30 cellular contexts compared by ENCODE assay signal in genomic region chr11:119431523-119431922, GRCh38.
"Had no signal": no experiment of that assay in that cellular context is flagged by ENCODE, and none has a peak within 500 bp of the region (broad histone marks: within the 10 kb centered on the region; RNA-seq: fewer than 3 reads in every experiment).

No MANE protein-coding gene starts in this region.

- H3K27me3 ChIP-seq: body of pancreas, SJCRH30 had no signal

- H3K4me1 Mint-ChIP-seq: activated CD8-positive, alpha-beta memory T cell treated with anti-CD3 and anti-CD28 coated beads, Interleukin-2, amount 10 ng/mL, durations not matched to agents 7 days and 5 days; activated naive CD4-positive, alpha-beta T cell treated with anti-CD3 and anti-CD28 coated beads, Interleukin-2, amount 50 U/mL, for 24 hours; central memory CD8-positive, alpha-beta T cell had no signal

- H3K4me1 ChIP-seq: body of pancreas, SJCRH30 had no signal

- H3K27ac ChIP-seq: body of pancreas had no signal

- H3K9me3 Mint-ChIP-seq: activated naive CD4-positive, alpha-beta T cell treated with anti-CD3 and anti-CD28 coated beads, Interleukin-2, amount 50 U/mL, for 24 hours; activated T-helper 1 cell treated with anti-CD3 and anti-CD28 coated beads, Interleukin-12 subunit alpha, Interleukin-12 subunit beta, Interleukin-2, Interleukin-4 antibody, amounts not matched to agents 30 ng/mL and 10 ng/mL and 1 ng/mL, durations not matched to agents 14 hours and 24 hours and 36 hours had no signal

- H3K9me3 ChIP-seq: body of pancreas, SJCRH30, SK-N-SH had no signal

- H3K27ac Mint-ChIP-seq: activated CD8-positive, alpha-beta memory T cell treated with anti-CD3 and anti-CD28 coated beads, Interleukin-2, amount 10 ng/mL, durations not matched to agents 7 days and 5 days; activated naive CD4-positive, alpha-beta T cell treated with anti-CD3 and anti-CD28 coated beads, Interleukin-2, amount 50 U/mL, for 24 hours; activated T-cell treated with anti-CD3 and anti-CD28 coated beads, Interleukin-2, amount 50 U/mL, for 24 hours; activated T-helper 1 cell treated with anti-CD3 and anti-CD28 coated beads, Interleukin-12 subunit alpha, Interleukin-12 subunit beta, Interleukin-2, Interleukin-4 antibody, amounts not matched to agents 30 ng/mL and 10 ng/mL and 1 ng/mL, durations not matched to agents 14 hours and 24 hours and 36 hours; T-helper 2 cell treated with Interferon-gamma antibody and Interleukin-4, amounts not matched to agents 5 μg/mL and 100 μg/mL, for 36 hours had no signal

- DNase-seq: activated CD4-positive, alpha-beta T cell treated with anti-CD3 and anti-CD28 coated beads for 48 hours; activated CD4-positive, alpha-beta T cell treated with anti-CD3 and anti-CD28 coated beads, Interleukin-2, amount 50 U/mL, for 4 hours; activated CD8-positive, alpha-beta memory T cell treated with anti-CD3 and anti-CD28 coated beads, Interleukin-2, amount 10 ng/mL, durations not matched to agents 7 days and 5 days; activated effector memory CD4-positive, alpha-beta T cell treated with Interleukin-2 at 50 U/mL for 16 hours; activated naive CD4-positive, alpha-beta T cell; activated T-cell treated with anti-CD3 and anti-CD28 coated beads, Interleukin-2, amount 50 U/mL, for 24 hours; aorta; body of pancreas; MM.1S; NCI-H1105; NCI-H1436; NCI-H1694 treated with DMSO at 0.1 percent for 48 hours; NCI-H2029 treated with DMSO at 0.1 percent for 48 hours; NCI-H345; NCI-H510A; NCI-H526 treated with DMSO at 0.1 percent for 48 hours; NCI-H82; NK-92 treated with Interleukin-12 subunit alpha and Interleukin-12 subunit beta, amount 100 ng/mL, for 24 hours; OCI-M1; RPMI8226; SJCRH30; SK-N-SH; T-helper 1 cell had no signal

- H3K4me3 Mint-ChIP-seq: activated CD8-positive, alpha-beta memory T cell treated with anti-CD3 and anti-CD28 coated beads, Interleukin-2, amount 10 ng/mL, durations not matched to agents 7 days and 5 days; activated naive CD4-positive, alpha-beta T cell treated with anti-CD3 and anti-CD28 coated beads, Interleukin-2, amount 50 U/mL, for 24 hours; activated T-cell treated with anti-CD3 and anti-CD28 coated beads, Interleukin-2, amount 50 U/mL, for 24 hours; activated T-helper 1 cell treated with anti-CD3 and anti-CD28 coated beads, Interleukin-12 subunit alpha, Interleukin-12 subunit beta, Interleukin-2, Interleukin-4 antibody, amounts not matched to agents 30 ng/mL and 10 ng/mL and 1 ng/mL, durations not matched to agents 14 hours and 24 hours and 36 hours; central memory CD8-positive, alpha-beta T cell; T-helper 2 cell treated with Interferon-gamma antibody and Interleukin-4, amounts not matched to agents 5 μg/mL and 100 μg/mL, for 36 hours had no signal

- H3K36me3 Mint-ChIP-seq: activated CD8-positive, alpha-beta memory T cell treated with anti-CD3 and anti-CD28 coated beads, Interleukin-2, amount 10 ng/mL, durations not matched to agents 7 days and 5 days; activated naive CD4-positive, alpha-beta T cell treated with anti-CD3 and anti-CD28 coated beads, Interleukin-2, amount 50 U/mL, for 24 hours had no signal

- H3K36me3 ChIP-seq: SJCRH30 had no signal

- ATAC-seq: activated CD4-positive, CD25-positive, alpha-beta regulatory T cell treated with anti-CD3 and anti-CD28 coated beads, Interleukin-2, amount 50 U/mL, for 24 hours; activated CD8-positive, alpha-beta memory T cell treated with anti-CD3 and anti-CD28 coated beads, Interleukin-2, amount 10 ng/mL, durations not matched to agents 7 days and 5 days; body of pancreas; Panc1; Right ventricle myocardium inferior had no signal

- H3K4me3 ChIP-seq: body of pancreas had no signal
